ENCODE assay signal across 23 cellular contexts in the genomic region with DNA sequence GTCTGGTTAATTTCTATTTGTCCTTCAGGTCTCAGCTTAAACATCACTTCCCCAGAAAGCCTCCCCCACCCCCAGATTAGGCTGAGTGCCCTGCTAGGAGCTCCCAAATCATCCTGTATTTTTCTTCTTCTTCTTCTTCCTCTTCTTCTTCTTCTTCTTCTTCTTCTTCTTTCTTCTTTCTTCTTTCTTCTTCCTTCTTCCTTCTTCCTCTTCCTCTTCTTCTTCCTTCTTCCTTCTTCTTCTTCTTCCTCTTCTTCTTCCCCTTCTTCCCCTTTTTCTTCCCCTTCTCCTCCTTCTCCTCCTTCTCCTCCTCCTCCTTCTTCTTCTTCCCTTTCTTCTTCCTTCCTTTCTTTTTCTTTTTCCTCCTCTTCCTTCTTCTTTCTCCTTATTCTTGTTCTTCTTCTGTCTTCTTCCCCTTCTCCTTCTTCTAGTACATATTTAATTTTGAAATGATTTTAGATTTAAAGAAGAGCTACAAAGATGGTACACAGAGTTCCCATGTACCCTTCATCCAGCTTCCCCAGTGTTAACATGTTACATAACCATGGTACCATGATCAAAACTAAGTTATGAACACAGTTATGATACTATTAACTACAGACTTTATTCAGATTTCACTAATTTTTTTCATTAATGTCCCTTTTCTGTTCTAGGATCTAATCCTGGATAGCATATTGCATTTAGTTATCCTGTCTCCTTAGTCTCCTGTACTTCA.
"Had no signal": no experiment of that assay in that cellular context is flagged by ENCODE, and none has a peak within 500 bp of the region (broad histone marks: within the 10 kb centered on the region; RNA-seq: fewer than 3 reads in every experiment).

No MANE protein-coding gene starts in this region.

- H3K4me2 ChIP-seq: SK-N-SH had no signal

- FAIRE-seq: HTR-8/SVneo had no signal

- H3K9me3 ChIP-seq: SK-N-SH had no signal

- DNase-seq: Karpas-422, KG1, MM.1S, NCI-H1092 treated with DMSO at 0.1 percent for 48 hours, NCI-H1436, NCI-H187, NCI-H2029, NCI-H2081 treated with DMSO at 0.1 percent for 48 hours, NCI-H2171, NCI-H226, NCI-H446, NCI-H510A, NCI-H524 treated with DMSO at 0.1 percent for 48 hours, NCI-H69, NCI-H774, PC-3, SHP77, SK-N-SH, SW 1271 had no signal

- ATAC-seq: Panc1, PC-3 had no signal

- H3K9ac ChIP-seq: SK-N-SH had no signal

- H3K27ac ChIP-seq: HL-60, RWPE1 had no signal
